23 cellular contexts compared by ENCODE assay signal in the genomic region with DNA sequence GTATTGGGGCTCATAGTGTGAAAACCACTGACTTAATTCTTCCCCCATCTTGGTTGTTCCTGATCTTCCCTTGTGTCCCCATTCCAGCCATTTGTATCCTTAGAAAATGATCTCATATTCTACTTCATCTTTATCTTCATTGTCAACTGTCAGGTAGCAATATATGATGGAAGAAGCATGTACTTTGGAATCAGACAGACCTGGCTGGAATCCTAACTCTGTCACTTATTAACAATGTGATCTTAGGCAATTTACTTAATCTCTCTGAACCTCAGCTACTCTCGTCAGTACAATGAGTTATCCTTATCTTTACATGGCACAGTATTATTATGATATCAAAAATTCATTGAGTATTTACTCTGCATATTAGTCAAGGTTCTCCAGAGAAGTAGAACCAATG. TPM values are rescaled to one million over a fixed set of nuclear protein-coding genes. Genes with fewer than 3 reads are reported as not detected.
DNase-seq lines count a peak whose midpoint lies in the region; ATAC-seq, FAIRE-seq and TF ChIP-seq lines count a peak whose summit lies in the region.
"Had no signal": no experiment of that assay in that cellular context is flagged by ENCODE, and none has a peak within 500 bp of the region (broad histone marks: within the 10 kb centered on the region; RNA-seq: fewer than 3 reads in every experiment).

No MANE protein-coding gene starts in this region.

- DNase-seq in HT-29 (ENCODE audit: low spot score) (peak; percentile 75), colonic mucosa (peak; percentile 54), HepG2 (ENCODE audit: low spot score) (peak; percentile 52), small intestine (peak; percentile 96), Ammon's horn (ENCODE audit: low spot score) (no peak), iPS-NIHi7 (ENCODE audit: extremely low spot score) (no peak)
- no peak for DNase-seq in activated naive CD4-positive, alpha-beta T cell treated with anti-CD3 and anti-CD28 coated beads, Interleukin-2, amount 10 ng/mL, durations not matched to agents 7 days and 5 days
- DNase-seq: ACHN; CD4-positive, alpha-beta memory T cell; GF-D8; H7; KBM-7; MV-4-11; NCI-H1105 treated with DMSO at 0.1 percent for 48 hours; NCI-H1694; NCI-H2081 treated with DMSO at 0.1 percent for 48 hours; NCI-H2171 treated with DMSO at 0.1 percent for 48 hours; NCI-H524 treated with DMSO at 0.1 percent for 48 hours; OCI-M1 had no signal

- TF ChIP-seq POLR2A in HepG2 (IDR thresholded peaks at IDR 0.05; ENCODE audit: insufficient read depth in 1 of 2, low read depth in 2 of 2, low read length in 2 of 2): no peak

- H3K36me3 Mint-ChIP-seq in activated naive CD4-positive, alpha-beta T cell treated with anti-CD3 and anti-CD28 coated beads, Interleukin-2, amount 10 ng/mL, durations not matched to agents 7 days and 5 days: no peaks in the 10 kb centered on the region
- H3K36me3 Mint-ChIP-seq: CD4-positive, alpha-beta memory T cell had no signal

- H3K9me3 Mint-ChIP-seq in activated naive CD4-positive, alpha-beta T cell treated with anti-CD3 and anti-CD28 coated beads, Interleukin-2, amount 10 ng/mL, durations not matched to agents 7 days and 5 days: no peaks in the 10 kb centered on the region

- CTCF ChIA-PET in HepG2 (lab: Yijun Ruan, JAX; ENCODE audit: low intra/inter-chr PET ratio, low total read pairs): no interaction called here
- CTCF ChIA-PET in activated naive CD4-positive, alpha-beta T cell treated with anti-CD3 and anti-CD28 coated beads, Interleukin-2, amount 10 ng/mL, durations not matched to agents 7 days and 5 days (lab: Charles Lee): no interaction called here

- no peak for TF ChIP-seq EP300 in HepG2 (IDR thresholded peaks at IDR 0.05; ENCODE audit: low read depth in 2 of 2, low read length in 2 of 2)
- no peak for TF ChIP-seq EP300 in HepG2 (CRISPR knock-in tag; IDR thresholded peaks at IDR 0.05; ENCODE audit: borderline replicate concordance)

- POLR2A ChIA-PET in HepG2 (lab: Yijun Ruan, JAX): no interaction called here

- FAIRE-seq in HepG2 (lab: Jason Lieb, UNC): no peak
- peak; percentile 30 for FAIRE-seq in small intestine (lab: Jason Lieb, UNC)
- FAIRE-seq: RCC 7860 had no signal

- in situ Hi-C loops in HepG2 (cut with HindIII; ENCODE audit: extremely low pct_ligation_motif_present, low pct_unique_long_range_greater_than_20kb): no loop called here

- intact Hi-C loops in colonic mucosa (cut with DNase I) (no loop called here), HepG2 (cut with micrococcal nuclease; ENCODE audit: unreplicated experiment) (loop anchor here (10.0 kb wide), 1 partner anchor 165 kb away; no protein-coding TSS in a partner anchor)

- no peaks in the 10 kb centered on the region for H3K9me3 ChIP-seq in colonic mucosa
- H3K9me3 ChIP-seq in HepG2 (ENCODE audit: low read length): no peaks in the 10 kb centered on the region
- H3K9me3 ChIP-seq in small intestine (ENCODE audit: control insufficient read depth, low read depth): no peaks in the 10 kb centered on the region
- H3K9me3 ChIP-seq: BLaER1 treated with 17β-estradiol and CSF1 and Interleukin-3, amounts not matched to agents 10 nM and 100 nM; SJSA1 had no signal

- 0% methylated on average over 1 of the region's 1 CpG for WGBS in HepG2 (ENCODE audit: low lambda C conversion rate)
- 13 to 60% (median 33%) methylated on average over 1 of the region's 1 CpG for WGBS in small intestine, 3 donors

- no peak overlapping the region for H3K4me3 Mint-ChIP-seq in activated naive CD4-positive, alpha-beta T cell treated with anti-CD3 and anti-CD28 coated beads, Interleukin-2, amount 10 ng/mL, durations not matched to agents 7 days and 5 days
- H3K4me3 Mint-ChIP-seq: CD4-positive, alpha-beta memory T cell had no signal

- H3K36me3 ChIP-seq in colonic mucosa (no peaks in the 10 kb centered on the region), HepG2 (replicated peaks in 1 of 2; ENCODE audit: control insufficient read depth in 1 of 2, insufficient read depth in 2 of 2, low read length in 2 of 2) (no peaks in the 10 kb centered on the region), small intestine (ENCODE audit: control insufficient read depth in 2 of 2, insufficient read depth in 2 of 2, low read length in 2 of 2) (peaks cover 0 to 1% of the 10 kb centered on the region in 2 donors)
- H3K36me3 ChIP-seq: BLaER1 treated with 17β-estradiol and CSF1 and Interleukin-3, amounts not matched to agents 10 nM and 100 nM; SJSA1 had no signal

- no peak for TF ChIP-seq CTCF in colonic mucosa (IDR thresholded peaks at IDR 0.05)
- no peak for TF ChIP-seq CTCF in HepG2 (CRISPR knock-in tag; IDR thresholded peaks at IDR 0.05)

- H3K9ac ChIP-seq in colonic mucosa (ENCODE audit: low read depth in 2 of 2, low read length in 2 of 2) (no peak overlapping the region), HepG2 (ENCODE audit: insufficient read depth, low read depth, low read length) (no peak overlapping the region)
- H3K9ac ChIP-seq: BLaER1 treated with 17β-estradiol and CSF1 and Interleukin-3, amounts not matched to agents 10 nM and 100 nM had no signal

- H3K4me2 ChIP-seq in HepG2 (ENCODE audit: low read depth, low read length): 0 out of 2 replicates have a peak overlapping the region, but pooled peaks have one; percentile 23
- H3K4me2 ChIP-seq: BLaER1 treated with 17β-estradiol and CSF1 and Interleukin-3, amounts not matched to agents 10 nM and 100 nM had no signal

- H4K20me1 ChIP-seq in HepG2 (ENCODE audit: insufficient read depth, low read length): no peaks in the 10 kb centered on the region
- H4K20me1 ChIP-seq: BLaER1 treated with 17β-estradiol and CSF1 and Interleukin-3, amounts not matched to agents 10 nM and 100 nM had no signal

- H3K27ac ChIP-seq in colonic mucosa (peak overlapping the region; percentile 71), HepG2 (ENCODE audit: extremely low read length, insufficient read depth, low read length) (no peak overlapping the region), small intestine (ENCODE audit: low read depth in 1 of 2, low read length in 1 of 2) (no peak overlapping the region)
- H3K27ac ChIP-seq: BLaER1 treated with 17β-estradiol and CSF1 and Interleukin-3, amounts not matched to agents 10 nM and 100 nM; SJSA1 had no signal

- H3K4me1 Mint-ChIP-seq in activated naive CD4-positive, alpha-beta T cell treated with anti-CD3 and anti-CD28 coated beads, Interleukin-2, amount 10 ng/mL, durations not matched to agents 7 days and 5 days: no peaks in the 10 kb centered on the region
- H3K4me1 Mint-ChIP-seq: CD4-positive, alpha-beta memory T cell had no signal

- H3K79me2 ChIP-seq in HepG2 (ENCODE audit: insufficient read depth, low read length): no peaks in the 10 kb centered on the region

- no peak overlapping the region for H2AFZ ChIP-seq in HepG2 (ENCODE audit: low read length)

- no peak overlapping the region for H3K27ac Mint-ChIP-seq in activated naive CD4-positive, alpha-beta T cell treated with anti-CD3 and anti-CD28 coated beads, Interleukin-2, amount 10 ng/mL, durations not matched to agents 7 days and 5 days
- H3K27ac Mint-ChIP-seq: CD4-positive, alpha-beta memory T cell had no signal

- H3K27me3 Mint-ChIP-seq in activated naive CD4-positive, alpha-beta T cell treated with anti-CD3 and anti-CD28 coated beads, Interleukin-2, amount 10 ng/mL, durations not matched to agents 7 days and 5 days: no peaks in the 10 kb centered on the region
- H3K27me3 Mint-ChIP-seq: CD4-positive, alpha-beta memory T cell had no signal

- BruUV-seq in HepG2 (replicated peaks; lab: Mats Ljungman, UMichigan): no TSS peak

- H3K4me3 ChIP-seq in colonic mucosa (no peak overlapping the region), HepG2 (replicated peaks in 1 of 3; ENCODE audit: insufficient read depth in 1 of 3, low read depth in 2 of 3, low read length in 3 of 3) (no peak overlapping the region), small intestine (ENCODE audit: low read depth in 1 of 2, low read length in 2 of 2) (no peak overlapping the region)
- H3K4me3 ChIP-seq: BLaER1 treated with 17β-estradiol and CSF1 and Interleukin-3, amounts not matched to agents 10 nM and 100 nM; SJSA1 had no signal

- no peaks in the 10 kb centered on the region for H3K27me3 ChIP-seq in colonic mucosa
- no peaks in the 10 kb centered on the region for H3K27me3 ChIP-seq in HepG2 (ENCODE audit: control insufficient read depth in 1 of 2, insufficient read depth in 2 of 2, low read length in 2 of 2)
- no peaks in the 10 kb centered on the region for H3K27me3 ChIP-seq in small intestine (ENCODE audit: control insufficient read depth in 2 of 2, insufficient read depth in 2 of 2, low read length in 2 of 2)
- H3K27me3 ChIP-seq: BLaER1 treated with 17β-estradiol and CSF1 and Interleukin-3, amounts not matched to agents 10 nM and 100 nM had no signal

- no peak for TF ChIP-seq RAD21 in HepG2 (CRISPR knock-in tag; IDR thresholded peaks at IDR 0.05)

- ATAC-seq in HepG2: peak; percentile 95
- no peak for ATAC-seq in GM18907 (IDR thresholded peaks at IDR 0.05; ENCODE audit: unreplicated experiment)

- H3K4me1 ChIP-seq in colonic mucosa (peaks cover 3% of the 10 kb centered on the region), HepG2 (ENCODE audit: insufficient read depth, low read length) (peaks cover 13% of the 10 kb centered on the region), small intestine (ENCODE audit: control insufficient read depth in 2 of 2, insufficient read depth in 1 of 2, low read depth in 1 of 2, low read length in 1 of 2) (peaks cover 0 to 2% of the 10 kb centered on the region in 2 donors)
- H3K4me1 ChIP-seq: SJSA1 had no signal

RNA-seq across cellular contexts. Expression of a gene that starts 10.1 kb away (rescaled TPM):
- 34.2 and 39.9 TPM in 2 replicates for total RNA-seq in HT-29 (2014; rRNA removed; shearing (Covaris generic))
- total RNA-seq in colonic mucosa (100 to 1,000 TPM; 121 to 127 TPM), HepG2 (2016; rRNA removed; fragmentation: Illumina TruSeq; extraction: Trizol) (not detected in 2 replicates)
- not detected in 2 replicates for total RNA-seq in HepG2 (2016; cell fraction: cytosol; rRNA removed; fragmentation: Illumina TruSeq; extraction: Trizol; ENCODE audit: low read depth)
- total RNA-seq in HepG2 (2016; cell fraction: insoluble cytoplasmic fraction; rRNA removed; fragmentation: Illumina TruSeq; extraction: Trizol): not detected in 2 replicates
- total RNA-seq in HepG2 (2016; cell fraction: membrane; rRNA removed; fragmentation: Illumina TruSeq; extraction: Trizol): not detected in 2 replicates
- not detected in 2 replicates for total RNA-seq in HepG2 (2016; cell fraction: nucleus; rRNA removed; fragmentation: Illumina TruSeq; extraction: Trizol)
- polyA plus RNA-seq in HepG2 (2011; rRNA removed) (not detected in 2 replicates), small intestine (10 to 100 TPM; 23.5 to 28.0 (median 25.1) TPM)
- not detected in 2 replicates for polyA plus RNA-seq in HepG2 (2011; cell fraction: cytosol; rRNA removed)
- not detected in 2 replicates for polyA plus RNA-seq in HepG2 (2011; cell fraction: nucleus; rRNA removed)
- polyA plus RNA-seq in HepG2 (2012): not detected in 2 replicates
- polyA plus RNA-seq in HepG2 (2016; cell fraction: cytosol; fragmentation: Illumina TruSeq; extraction: Trizol; ENCODE audit: low read depth): not detected in 2 replicates
- polyA plus RNA-seq in HepG2 (2016; cell fraction: insoluble cytoplasmic fraction; fragmentation: Illumina TruSeq; extraction: Trizol; ENCODE audit: low read depth): not detected in 2 replicates
- not detected in 2 replicates for polyA plus RNA-seq in HepG2 (2016; cell fraction: membrane; fragmentation: Illumina TruSeq; extraction: Trizol; ENCODE audit: low read depth)
- not detected in 2 replicates for polyA plus RNA-seq in HepG2 (2016; cell fraction: nucleus; fragmentation: Illumina TruSeq; extraction: Trizol; ENCODE audit: insufficient read depth, low read depth)
- polyA minus RNA-seq in HepG2 (2011; rRNA and poly(A)+ RNA removed; ENCODE audit: low replicate concordance): 0.05 TPM in 1 of 2 replicates, not detected in the other
- polyA minus RNA-seq in HepG2 (2011; cell fraction: cytosol; rRNA and poly(A)+ RNA removed): not detected in 2 replicates
- polyA minus RNA-seq in HepG2 (2011; cell fraction: nucleus; rRNA and poly(A)+ RNA removed): not detected in 2 replicates
- total RNA-seq: CD4-positive, alpha-beta memory T cell had no signal
- polyA plus RNA-seq: CD4-positive, alpha-beta memory T cell had no signal

Comparison
In these comparisons a context has a peak if more than half of its experiments do, and no peak if none do; other contexts are left out.
1. DNase-seq: peak in HT-29 (single experiment), colonic mucosa (single experiment), HepG2 (single experiment) and small intestine (single experiment); none in activated naive CD4-positive, alpha-beta T cell treated with anti-CD3 and anti-CD28 coated beads, Interleukin-2, amount 10 ng/mL, durations not matched to agents 7 days and 5 days (single experiment), Ammon's horn (single experiment) and iPS-NIHi7 (single experiment).
2. RNA of a gene that starts 10.1 kb away (total RNA-seq): 121 to 127 TPM in colonic mucosa and 34.2 to 39.9 TPM in HT-29; not detected in HepG2; every median in the first group is over 10 times any median in the second.